Comparison of ENCODE assay signal across 9 cellular contexts in the genomic region with DNA sequence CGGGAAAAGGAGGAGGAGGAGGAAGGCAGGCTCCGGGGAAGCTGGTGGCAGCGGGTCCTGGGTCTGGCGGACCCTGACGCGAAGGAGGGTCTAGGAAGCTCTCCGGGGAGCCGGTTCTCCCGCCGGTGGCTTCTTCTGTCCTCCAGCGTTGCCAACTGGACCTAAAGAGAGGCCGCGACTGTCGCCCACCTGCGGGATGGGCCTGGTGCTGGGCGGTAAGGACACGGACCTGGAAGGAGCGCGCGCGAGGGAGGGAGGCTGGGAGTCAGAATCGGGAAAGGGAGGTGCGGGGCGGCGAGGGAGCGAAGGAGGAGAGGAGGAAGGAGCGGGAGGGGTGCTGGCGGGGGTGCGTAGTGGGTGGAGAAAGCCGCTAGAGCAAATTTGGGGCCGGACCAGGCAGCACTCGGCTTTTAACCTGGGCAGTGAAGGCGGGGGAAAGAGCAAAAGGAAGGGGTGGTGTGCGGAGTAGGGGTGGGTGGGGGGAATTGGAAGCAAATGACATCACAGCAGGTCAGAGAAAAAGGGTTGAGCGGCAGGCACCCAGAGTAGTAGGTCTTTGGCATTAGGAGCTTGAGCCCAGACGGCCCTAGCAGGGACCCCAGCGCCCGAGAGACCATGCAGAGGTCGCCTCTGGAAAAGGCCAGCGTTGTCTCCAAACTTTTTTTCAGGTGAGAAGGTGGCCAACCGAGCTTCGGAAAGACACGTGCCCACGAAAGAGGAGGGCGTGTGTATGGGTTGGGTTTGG. TPM values are rescaled to one million over a fixed set of nuclear protein-coding genes. Genes with fewer than 3 reads are reported as not detected.
DNase-seq lines count a peak whose midpoint lies in the region; ATAC-seq and TF ChIP-seq lines count a peak whose summit lies in the region.
"Had no signal": no experiment of that assay in that cellular context is flagged by ENCODE, and none has a peak within 500 bp of the region (broad histone marks: within the 10 kb centered on the region; RNA-seq: fewer than 3 reads in every experiment).

CFTR (plus strand) TSS at position 546 of the 745 bp plus-strand sequence; CDS start at position 616, 70 bp downstream.

- H3K9ac ChIP-seq in fibroblast of lung (ENCODE audit: insufficient read depth, low read length) = no peak within 1 kb of the TSS

- peak within 1 kb of the TSS; percentile 51 for H3K4me2 ChIP-seq in fibroblast of lung (ENCODE audit: extremely low read depth, insufficient read depth, low read length)

- DNase-seq in RWPE2 (ENCODE audit: low spot score) (peak; percentile 35), fibroblast of lung (ENCODE audit: low read depth in 2 of 2) (peak in 1 of 2 donors; percentile 7), tibial artery (peak in 1 of 2 donors; percentile 20), OCI-M1 (lab: John Stamatoyannopoulos, UW) (no peak)
- DNase-seq in stimulated activated CD8-positive, alpha-beta memory T cell treated with anti-CD3 and anti-CD28 coated beads, Interleukin-4, amount 100 ng/mL, for 48 hours = no peak
- DNase-seq: NCI-H2227 treated with DMSO at 0.1 percent for 48 hours had no signal

- 0 to 5% methylated on average over 25 to 38 of the region's 45 CpGs for WGBS in mesodermal cell (ENCODE audit: insufficient coverage in 2 of 2), 2 experiments

- H3K27ac ChIP-seq in RWPE2 (ENCODE audit: poor library complexity, severe bottlenecking) (no peak within 1 kb of the TSS), fibroblast of lung (ENCODE audit: insufficient read depth, low read length) (no peak within 1 kb of the TSS), mesodermal cell (ENCODE audit: low read depth, low read length, severe bottlenecking) (no peak within 1 kb of the TSS), tibial artery (no peak within 1 kb of the TSS)

- no peaks in the 10 kb centered on the region for H4K20me1 ChIP-seq in fibroblast of lung (ENCODE audit: control insufficient read depth, extremely low read depth, insufficient read depth, low read length)

- intact Hi-C loops in tibial artery (cut with DNase I; ENCODE audit: low total_unique reads) = no loop called here

- H3K36me3 ChIP-seq in RWPE2 (ENCODE audit: low read depth) = no peaks in the 10 kb centered on the region
- H3K36me3 ChIP-seq in fibroblast of lung (ENCODE audit: control insufficient read depth, insufficient read depth, low read length) = no peaks in the 10 kb centered on the region
- H3K36me3 ChIP-seq in mesodermal cell (ENCODE audit: control insufficient read depth, insufficient read depth, low read length) = no peaks in the 10 kb centered on the region
- no peaks in the 10 kb centered on the region for H3K36me3 ChIP-seq in tibial artery

- H3K4me1 ChIP-seq in RWPE2 (ENCODE audit: insufficient read depth, poor library complexity, severe bottlenecking) (no peaks in the 10 kb centered on the region), fibroblast of lung (ENCODE audit: control insufficient read depth, extremely low read depth, insufficient read depth, low read length) (no peaks in the 10 kb centered on the region), mesodermal cell (ENCODE audit: control insufficient read depth, insufficient read depth, low read length, poor library complexity, severe bottlenecking) (no peaks in the 10 kb centered on the region), tibial artery (peaks cover 0 to 11% (median 5%) of the 10 kb centered on the region in 4 donors)

- no peak within 1 kb of the TSS for H3K4me3 ChIP-seq in RWPE2 (ENCODE audit: severe bottlenecking)
- H3K4me3 ChIP-seq in fibroblast of lung (replicated peaks in 1 of 4; ENCODE audit: control extremely low read depth in 1 of 4, insufficient read depth in 1 of 4, low read depth in 3 of 4, low read length in 4 of 4) = peak within 1 kb of the TSS in 3 of 4 experiments; percentile 10 to 71 (median 41)
- peak within 1 kb of the TSS; percentile 48 for H3K4me3 ChIP-seq in mesodermal cell (ENCODE audit: extremely low read depth, insufficient read depth, low read length, poor library complexity, severe bottlenecking)
- H3K4me3 ChIP-seq in tibial artery = peak within 1 kb of the TSS; percentile 41 to 47

- peaks cover 63% of the 10 kb centered on the region for H3K27me3 ChIP-seq in RWPE2 (ENCODE audit: insufficient read depth, poor library complexity, severe bottlenecking)
- H3K27me3 ChIP-seq in fibroblast of lung (ENCODE audit: control insufficient read depth, insufficient read depth, low read length) = peaks cover 21% of the 10 kb centered on the region
- peaks cover 0 to 9% of the 10 kb centered on the region in 2 donors for H3K27me3 ChIP-seq in tibial artery

- ATAC-seq in RWPE2 (ENCODE audit: low read depth) (peak; percentile 44; the same call in 2 of the 3 replicates), GM19023 (IDR thresholded peaks at IDR 0.05; ENCODE audit: unreplicated experiment) (no peak), GM19467 (IDR thresholded peaks at IDR 0.05; ENCODE audit: unreplicated experiment) (no peak)

- no peak for TF ChIP-seq CTCF in RWPE2 (IDR thresholded peaks at IDR 0.05; ENCODE audit: poor library complexity, severe bottlenecking)
- TF ChIP-seq CTCF in fibroblast of lung (conservative IDR thresholded peaks at IDR 0.05 in 1 of 2, IDR thresholded peaks at IDR 0.05 in 1 of 2; ENCODE audit: low read depth in 1 of 2, low read length in 2 of 2) = no peak
- TF ChIP-seq CTCF in tibial artery (IDR thresholded peaks at IDR 0.05) = no peak

- no peak within 1 kb of the TSS for H2AFZ ChIP-seq in fibroblast of lung (ENCODE audit: low read length)

- H3K9me3 ChIP-seq in RWPE2 (ENCODE audit: severe bottlenecking) = no peaks in the 10 kb centered on the region
- H3K9me3 ChIP-seq in fibroblast of lung (ENCODE audit: control insufficient read depth, insufficient read depth, low read depth, low read length) = no peaks in the 10 kb centered on the region
- H3K9me3 ChIP-seq in mesodermal cell (ENCODE audit: control insufficient read depth, low read length) = no peaks in the 10 kb centered on the region
- H3K9me3 ChIP-seq in tibial artery = no peaks in the 10 kb centered on the region

- no peaks in the 10 kb centered on the region for H3K79me2 ChIP-seq in fibroblast of lung (ENCODE audit: control insufficient read depth, insufficient read depth, low read length)

RNA-seq across cellular contexts. Expression of gene CFTR, which starts in this region (rescaled TPM):
- under 0.01 and 0.26 TPM in 2 replicates for total RNA-seq in fibroblast of lung
- 0.01 and 0.25 TPM in 2 replicates for polyA plus RNA-seq in fibroblast of lung
- 0.39 and 0.65 TPM in 2 replicates for polyA plus RNA-seq in fibroblast of lung (2012)
- not detected in 2 replicates for polyA minus RNA-seq in fibroblast of lung (ENCODE audit: low replicate concordance)
- 0.29 TPM for polyA plus RNA-seq in mesodermal cell (2013, experiment 1 of 2)
- 0.56 TPM for polyA plus RNA-seq in mesodermal cell (2013, experiment 2 of 2)
